15 cellular contexts compared by ENCODE assay signal in genomic region chr2:26665296-26665695, GRCh38. TPM values are rescaled to one million over a fixed set of nuclear protein-coding genes. Genes with fewer than 3 reads are reported as not detected.
"Had no signal": no experiment of that assay in that cellular context is flagged by ENCODE, and none has a peak within 500 bp of the region (broad histone marks: within the 10 kb centered on the region; RNA-seq: fewer than 3 reads in every experiment).

No MANE protein-coding gene starts in this region.

RNA-seq across cellular contexts. Expression of gene CIB4, which starts 24.1 kb away (rescaled TPM):
- total RNA-seq: activated B cell treated with CpG ODN at 0.5 μM for 24 hours; activated CD4-positive, alpha-beta memory T cell treated with anti-CD3 and anti-CD28 coated beads for 36 hours; activated CD4-positive, alpha-beta memory T cell treated with anti-CD3 and anti-CD28 coated beads, Interleukin-2, amount 10 ng/mL, durations not matched to agents 7 days and 5 days; activated CD4-positive, alpha-beta T cell treated with anti-CD3 and anti-CD28 coated beads for 36 hours; activated CD4-positive, alpha-beta T cell treated with anti-CD3 and anti-CD28 coated beads, Interleukin-2, amount 10 ng/mL, durations not matched to agents 24 days and 14 days; activated CD4-positive, alpha-beta T cell treated with anti-CD3 and anti-CD28 coated beads, Interleukin-2, amount 10 ng/mL, durations not matched to agents 7 days and 5 days; activated CD8-positive, alpha-beta memory T cell treated with anti-CD3 and anti-CD28 coated beads for 36 hours; activated CD8-positive, alpha-beta memory T cell treated with anti-CD3 and anti-CD28 coated beads, Interleukin-2, amount 10 ng/mL, durations not matched to agents 7 days and 5 days; activated CD8-positive, alpha-beta T cell treated with anti-CD3 and anti-CD28 coated beads for 36 hours; activated CD8-positive, alpha-beta T cell treated with anti-CD3 and anti-CD28 coated beads, Interleukin-2, amount 10 ng/mL, durations not matched to agents 7 days and 5 days; T-cell; T-helper 1 cell treated with Interleukin-12 subunit alpha and Interleukin-12 subunit beta and Interleukin-4 antibody, amounts not matched to agents 30 ng/mL and 1 ng/mL, for 36 hours; T-helper 17 cell; T-helper 2 cell treated with Interferon-gamma antibody and Interleukin-4, amounts not matched to agents 100 ng/mL and 5 ng/mL, for 36 hours; WTC11 had no signal

RNA-seq across cellular contexts. Expression of gene KCNK3, which starts 27.2 kb away (rescaled TPM):
- total RNA-seq: activated B cell treated with CpG ODN at 0.5 μM for 24 hours; activated CD4-positive, alpha-beta memory T cell treated with anti-CD3 and anti-CD28 coated beads for 36 hours; activated CD4-positive, alpha-beta memory T cell treated with anti-CD3 and anti-CD28 coated beads, Interleukin-2, amount 10 ng/mL, durations not matched to agents 7 days and 5 days; activated CD4-positive, alpha-beta T cell treated with anti-CD3 and anti-CD28 coated beads for 36 hours; activated CD4-positive, alpha-beta T cell treated with anti-CD3 and anti-CD28 coated beads, Interleukin-2, amount 10 ng/mL, durations not matched to agents 24 days and 14 days; activated CD4-positive, alpha-beta T cell treated with anti-CD3 and anti-CD28 coated beads, Interleukin-2, amount 10 ng/mL, durations not matched to agents 7 days and 5 days; activated CD8-positive, alpha-beta memory T cell treated with anti-CD3 and anti-CD28 coated beads for 36 hours; activated CD8-positive, alpha-beta memory T cell treated with anti-CD3 and anti-CD28 coated beads, Interleukin-2, amount 10 ng/mL, durations not matched to agents 7 days and 5 days; activated CD8-positive, alpha-beta T cell treated with anti-CD3 and anti-CD28 coated beads for 36 hours; activated CD8-positive, alpha-beta T cell treated with anti-CD3 and anti-CD28 coated beads, Interleukin-2, amount 10 ng/mL, durations not matched to agents 7 days and 5 days; T-helper 1 cell treated with Interleukin-12 subunit alpha and Interleukin-12 subunit beta and Interleukin-4 antibody, amounts not matched to agents 30 ng/mL and 1 ng/mL, for 36 hours; T-helper 17 cell; T-helper 2 cell treated with Interferon-gamma antibody and Interleukin-4, amounts not matched to agents 100 ng/mL and 5 ng/mL, for 36 hours had no signal
